In genomic region chr1:52725903-52726264, GRCh38 we compare ENCODE assay signal across 8 cellular contexts. TPM values are rescaled to one million over a fixed set of nuclear protein-coding genes. Genes with fewer than 3 reads are reported as not detected.
DNase-seq lines count a peak whose midpoint lies in the region; ATAC-seq, FAIRE-seq and TF ChIP-seq lines count a peak whose summit lies in the region.

No MANE protein-coding gene starts in this region.

- H3K36me3 ChIP-seq in keratinocyte (ENCODE audit: control insufficient read depth in 2 of 2, extremely low read depth in 1 of 2, insufficient read depth in 2 of 2, low read length in 2 of 2) (no peaks in the 10 kb centered on the region), suprapubic skin (no peaks in the 10 kb centered on the region)

- TF ChIP-seq CTCF in keratinocyte (optimal IDR thresholded peaks at IDR 0.05 in 1 of 3, IDR thresholded peaks at IDR 0.05 in 1 of 3, conservative IDR thresholded peaks at IDR 0.05 in 1 of 3; ENCODE audit: extremely low read depth in 1 of 3, insufficient read depth in 2 of 3, low read length in 3 of 3) (no peak), suprapubic skin (IDR thresholded peaks at IDR 0.05) (no peak)

- no peak for FAIRE-seq in keratinocyte (lab: Jason Lieb, UNC)

- dilution Hi-C loops in keratinocyte (cut with MboI; ENCODE audit: extremely low pct_ligation_motif_present, low sequenced_read_pairs), result no loop called here

- TF ChIP-seq EP300 in suprapubic skin (IDR thresholded peaks at IDR 0.05), result no peak

- H3K9me3 ChIP-seq in keratinocyte (ENCODE audit: control insufficient read depth, low read depth, low read length) (no peaks in the 10 kb centered on the region), suprapubic skin (no peaks in the 10 kb centered on the region)

- no peak for TF ChIP-seq POLR2A in suprapubic skin (IDR thresholded peaks at IDR 0.05)

- H3K4me3 ChIP-seq in keratinocyte (ENCODE audit: control insufficient read depth in 2 of 3, extremely low read depth in 1 of 3, insufficient read depth in 2 of 3, low read depth in 1 of 3, low read length in 3 of 3), result peak overlapping the region; percentile 92 to 96 (median 94)
- peak overlapping the region; percentile 77 for H3K4me3 ChIP-seq in suprapubic skin

- no peak for ATAC-seq in GM19351 (IDR thresholded peaks at IDR 0.05; ENCODE audit: unreplicated experiment)
- ATAC-seq in activated CD4-positive, CD25-positive, alpha-beta regulatory T cell treated with anti-CD3 and anti-CD28 coated beads, Interleukin-2, amount 50 U/mL, for 24 hours, result no peak

- H3K79me2 ChIP-seq in keratinocyte (ENCODE audit: control insufficient read depth, insufficient read depth, low read length), result peaks cover 15% of the 10 kb centered on the region

- H3K9ac ChIP-seq in keratinocyte (ENCODE audit: control insufficient read depth, extremely low read depth, insufficient read depth, low read length), result peak overlapping the region; percentile 13

- H4K20me1 ChIP-seq in keratinocyte (ENCODE audit: control insufficient read depth, extremely low read depth, insufficient read depth, low read length), result no peaks in the 10 kb centered on the region

- H3K27ac ChIP-seq in angular gyrus (ENCODE audit: low read depth, low read length) (peak overlapping the region; percentile 65), keratinocyte (ENCODE audit: control insufficient read depth, insufficient read depth, low read length) (no peak overlapping the region), suprapubic skin (no peak overlapping the region)

- H3K4me2 ChIP-seq in keratinocyte (ENCODE audit: control insufficient read depth, extremely low read depth, insufficient read depth, low read depth, low read length), result peak overlapping the region; percentile 82

- peaks cover 8% of the 10 kb centered on the region for H3K4me1 ChIP-seq in keratinocyte (ENCODE audit: control insufficient read depth, extremely low read depth, insufficient read depth, low read length)
- peaks cover 28% of the 10 kb centered on the region for H3K4me1 ChIP-seq in suprapubic skin

- peak; percentile 86 for DNase-seq in DMS53 treated with DMSO at 0.1 percent for 48 hours (lab: John Stamatoyannopoulos, UW; ENCODE audit: unreplicated experiment)
- DNase-seq in DMS53 (lab: John Stamatoyannopoulos, UW), result no peak
- DNase-seq in keratinocyte (ENCODE audit: low read depth, low spot score), result no peak
- no peak for DNase-seq in suprapubic skin (ENCODE audit: low spot score in 2 of 2)
- DNase-seq in cortex of kidney (lab: John Stamatoyannopoulos, UW), result no peak

- H3K9me1 ChIP-seq in keratinocyte (ENCODE audit: control insufficient read depth, extremely low read depth, insufficient read depth, low read length), result no peaks in the 10 kb centered on the region

- WGBS in suprapubic skin, result 3% methylated on average over 6 of the region's 6 CpGs

- peak overlapping the region; percentile 86 for H2AFZ ChIP-seq in keratinocyte (ENCODE audit: control insufficient read depth, low read length)

- H3K27me3 ChIP-seq in keratinocyte (ENCODE audit: control insufficient read depth, extremely low read depth, insufficient read depth, low read length) (no peaks in the 10 kb centered on the region), suprapubic skin (no peaks in the 10 kb centered on the region)

RNA-seq across cellular contexts. Expression of gene ZYG11B, which starts 0.4 kb away (rescaled TPM):
- 11.9 to 13.9 TPM (median 13.4 TPM) in 3 replicates for polyA plus RNA-seq in keratinocyte
- 2.6 TPM for polyA plus RNA-seq in keratinocyte (2011; ENCODE audit: low read depth)
- polyA plus RNA-seq in keratinocyte (2011; cell fraction: cytosol; rRNA removed), result 6.4 and 13.6 TPM in 2 replicates
- polyA plus RNA-seq in keratinocyte (2011; cell fraction: nucleus; rRNA removed), result 8.9 and 9.6 TPM in 2 replicates
- polyA plus RNA-seq in keratinocyte (2012; ENCODE audit: low replicate concordance), result 5.7 and 6.9 TPM in 2 replicates
- 12.6 to 40.5 TPM (median 39.1 TPM) in 3 replicates for polyA minus RNA-seq in keratinocyte
- 15.0 TPM for polyA minus RNA-seq in keratinocyte (2011; cell fraction: cytosol; rRNA and poly(A)+ RNA removed)
- polyA minus RNA-seq in keratinocyte (2011; cell fraction: nucleus; rRNA and poly(A)+ RNA removed), result 14.9 and 32.3 TPM in 2 replicates
- total RNA-seq in suprapubic skin, result 10 to 100 TPM; 27.5 to 38.5 (median 33.0) TPM

RNA-seq across cellular contexts. Expression of gene COA7, which starts 27.7 kb away (rescaled TPM):
- 22.6 to 27.4 TPM (median 23.5 TPM) in 3 replicates for polyA plus RNA-seq in keratinocyte
- 7.5 TPM for polyA plus RNA-seq in keratinocyte (2011; ENCODE audit: low read depth)
- 16.9 and 21.4 TPM in 2 replicates for polyA plus RNA-seq in keratinocyte (2011; cell fraction: cytosol; rRNA removed)
- 17.4 and 18.8 TPM in 2 replicates for polyA plus RNA-seq in keratinocyte (2011; cell fraction: nucleus; rRNA removed)
- 17.2 and 26.4 TPM in 2 replicates for polyA plus RNA-seq in keratinocyte (2012; ENCODE audit: low replicate concordance)
- polyA minus RNA-seq in keratinocyte, result 18.8 to 33.8 TPM (median 33.1 TPM) in 3 replicates
- polyA minus RNA-seq in keratinocyte (2011; cell fraction: cytosol; rRNA and poly(A)+ RNA removed), result 14.4 TPM
- 6.5 and 13.7 TPM in 2 replicates for polyA minus RNA-seq in keratinocyte (2011; cell fraction: nucleus; rRNA and poly(A)+ RNA removed)
- total RNA-seq in suprapubic skin, result 10 to 100 TPM in 3 of 4 donors, 1 to 10 TPM in 1; 5.7 to 14.8 (median 12.7) TPM
